In genomic region chr15:84877701-84878100, GRCh38 we compare ENCODE assay signal across 5 cellular contexts. TPM values are rescaled to one million over a fixed set of nuclear protein-coding genes. Genes with fewer than 3 reads are reported as not detected.
"Had no signal": no experiment of that assay in that cellular context is flagged by ENCODE, and none has a peak within 500 bp of the region (broad histone marks: within the 10 kb centered on the region; RNA-seq: fewer than 3 reads in every experiment).

No MANE protein-coding gene starts in this region.

RNA-seq across cellular contexts. Expression of gene SLC28A1, which starts 6.8 kb away (rescaled TPM):
- total RNA-seq: LHCN-M2, MCF 10A, NCI-H460, OCI-LY7, SJSA1 had no signal
